In the genomic region with DNA sequence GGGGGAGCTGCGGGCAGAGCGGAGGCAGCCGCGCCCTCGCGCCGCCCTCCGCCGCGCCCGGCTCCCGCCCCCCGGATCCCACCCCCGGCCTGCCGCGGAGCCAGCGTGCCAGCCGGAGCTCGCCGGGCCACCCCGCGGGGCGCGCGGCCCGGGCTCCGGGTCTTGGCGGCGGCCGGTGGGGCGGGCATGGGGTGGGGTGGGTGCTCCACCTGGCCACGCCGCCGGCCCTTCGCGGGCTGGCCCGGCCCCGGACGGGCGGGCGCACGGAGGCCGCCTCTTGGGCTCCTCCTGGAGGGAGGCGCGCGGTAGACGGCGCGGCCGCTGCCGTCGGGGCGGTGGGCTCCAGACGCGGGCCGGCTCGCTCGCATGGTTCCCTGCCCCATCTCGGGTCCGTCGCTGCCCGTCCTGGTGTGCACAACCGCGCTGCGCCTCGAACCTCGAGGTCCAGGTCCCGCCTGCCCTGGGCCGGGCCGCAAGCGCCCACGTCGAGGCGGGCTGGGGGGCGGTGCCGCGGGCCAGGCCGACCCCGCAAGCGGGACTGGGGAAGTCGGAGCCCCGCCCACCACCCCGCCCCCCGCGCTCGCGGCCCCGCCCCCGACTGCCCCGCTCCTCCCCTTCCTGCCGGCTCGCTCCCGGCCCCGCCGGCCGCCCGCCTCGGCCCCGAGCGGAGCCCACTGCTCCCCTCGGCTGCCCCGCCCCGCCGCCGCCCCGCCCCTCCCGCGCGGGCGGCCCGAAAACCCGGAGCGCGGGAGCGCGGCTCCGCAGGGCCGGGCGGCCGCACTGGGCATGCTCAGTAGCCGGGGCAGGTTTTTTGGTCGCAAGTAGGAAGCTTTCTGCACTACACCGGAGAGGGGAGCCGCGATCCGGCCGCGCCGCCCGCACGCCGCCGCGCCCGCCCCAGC, we compare ENCODE assay signal across 8 cellular contexts. TPM values are rescaled to one million over a fixed set of nuclear protein-coding genes. Genes with fewer than 3 reads are reported as not detected.
DNase-seq lines count a peak whose midpoint lies in the region; ATAC-seq, FAIRE-seq and TF ChIP-seq lines count a peak whose summit lies in the region.

A gene with protein sequence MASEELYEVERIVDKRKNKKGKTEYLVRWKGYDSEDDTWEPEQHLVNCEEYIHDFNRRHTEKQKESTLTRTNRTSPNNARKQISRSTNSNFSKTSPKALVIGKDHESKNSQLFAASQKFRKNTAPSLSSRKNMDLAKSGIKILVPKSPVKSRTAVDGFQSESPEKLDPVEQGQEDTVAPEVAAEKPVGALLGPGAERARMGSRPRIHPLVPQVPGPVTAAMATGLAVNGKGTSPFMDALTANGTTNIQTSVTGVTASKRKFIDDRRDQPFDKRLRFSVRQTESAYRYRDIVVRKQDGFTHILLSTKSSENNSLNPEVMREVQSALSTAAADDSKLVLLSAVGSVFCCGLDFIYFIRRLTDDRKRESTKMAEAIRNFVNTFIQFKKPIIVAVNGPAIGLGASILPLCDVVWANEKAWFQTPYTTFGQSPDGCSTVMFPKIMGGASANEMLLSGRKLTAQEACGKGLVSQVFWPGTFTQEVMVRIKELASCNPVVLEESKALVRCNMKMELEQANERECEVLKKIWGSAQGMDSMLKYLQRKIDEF (plus strand): TSS at position 814 of the 902 bp plus-strand sequence. CDS start 380 bp downstream, outside the sequence.

- intact Hi-C loops in CD8-positive, alpha-beta T cell (cut with DNase I, micrococcal nuclease) = loop anchor here (1.0 to 10.0 kb wide), 10 partner anchors 161 to 1834 kb away; a partner anchor contains a TSS

- H3K9me3 Mint-ChIP-seq in CD8-positive, alpha-beta T cell = peaks cover 10% of the 10 kb centered on the region

- peak; percentile 20 to 57; a peak in 3 of 4 replicates for TF ChIP-seq RAD21 in H1 (IDR thresholded peaks at IDR 0.05 in 1 of 2, conservative IDR thresholded peaks at IDR 0.05 in 1 of 2; ENCODE audit: low read depth in 2 of 2, low read length in 2 of 2)

- WGBS in H1 (ENCODE audit: extremely low coverage in 1 of 2, insufficient coverage in 1 of 2, insufficient read length in 1 of 2, insufficient replicate concordance in 2 of 2, low coverage in 1 of 2, low lambda C conversion rate in 2 of 2, missing lambda C conversion rate in 1 of 2), 2 experiments = 1% methylated on average over 15 of the region's 135 CpGs; no CpG with 5 or more reads in 1 of the 2 experiments
- no CpG with 5 or more reads among the region's 135 CpGs for WGBS in mesendoderm (ENCODE audit: extremely low coverage, insufficient coverage, low lambda C conversion rate)

- H2BK120ac ChIP-seq in H1 (replicated peaks; ENCODE audit: low read depth, low read length) (no peak within 1 kb of the TSS), mesendoderm (ENCODE audit: low read depth, low read length) (peak within 1 kb of the TSS; percentile 88)

- DNase-seq in CD8-positive, alpha-beta T cell = peak; percentile 76 to 93 (median 86)
- DNase-seq in GM20000 (ENCODE audit: low spot score) = peak; percentile 98
- peak; percentile 84 for DNase-seq in HT-29 (ENCODE audit: low spot score)
- DNase-seq in NOMO-1 (lab: John Stamatoyannopoulos, UW; ENCODE audit: unreplicated experiment in 2 of 2) = peak; percentile 83 to 92
- peak; percentile 47 to 86 for DNase-seq in H1 (ENCODE audit: low read depth in 1 of 2, low spot score in 2 of 2)
- DNase-seq in mesendoderm = peak; percentile 93
- peak; percentile 87 for DNase-seq in stimulated activated CD8-positive, alpha-beta memory T cell treated with anti-CD3 and anti-CD28 coated beads, Interleukin-12 subunit alpha, Interleukin-12 subunit beta, amount 100 ng/mL, for 4 hours (ENCODE audit: low read depth)

- POLR2A ChIA-PET in CD8-positive, alpha-beta T cell (lab: Charles Lee) = interaction anchor here (0.7 to 1.7 kb wide), 4 partner anchors 141 to 640 kb away, joined by 3 to 4 read pairs (median 4); a partner anchor contains a TSS
- POLR2A ChIA-PET in activated CD8-positive, alpha-beta memory T cell treated with anti-CD3 and anti-CD28 coated beads for 36 hours (lab: Charles Lee) = interaction anchor here (0.6 to 1.8 kb wide), 3 partner anchors 11 to 840 kb away, joined by 4 to 7 read pairs (median 5); a partner anchor contains a TSS
- POLR2A ChIA-PET in H1 (lab: Charles Lee; ENCODE audit: partially characterized antibody) = interaction anchor here (0.6 kb wide), 1 partner anchor 109 kb away, joined by 3 read pairs; no protein-coding TSS in a partner anchor

- FAIRE-seq in H1 (lab: Jason Lieb, UNC) = no peak

- H3K14ac ChIP-seq in H1 (ENCODE audit: insufficient read length) = no peak within 1 kb of the TSS

- H3K4me1 ChIP-seq in CD8-positive, alpha-beta T cell (ENCODE audit: insufficient read depth, low read length) = peaks cover 25% of the 10 kb centered on the region
- peaks cover 3 to 18% (median 13%) of the 10 kb centered on the region in 4 experiments; a peak in 5 of 7 replicates for H3K4me1 ChIP-seq in H1 (replicated peaks in 1 of 4; ENCODE audit: control insufficient read depth in 3 of 4, insufficient read depth in 4 of 4, low read length in 3 of 4)
- peaks cover 8% of the 10 kb centered on the region for H3K4me1 ChIP-seq in mesendoderm (ENCODE audit: control insufficient read depth, low read depth, low read length)

- H3K18ac ChIP-seq in H1 (ENCODE audit: extremely low read depth, low read length) (peak within 1 kb of the TSS; percentile 64; the same call in 1 of the 2 replicates), mesendoderm (ENCODE audit: low read length) (peak within 1 kb of the TSS; percentile 99)

- H3K27ac Mint-ChIP-seq in CD8-positive, alpha-beta T cell = peak within 1 kb of the TSS; percentile 91

- H3K23me2 ChIP-seq in H1 (ENCODE audit: low read depth, low read length) = peaks cover 16% of the 10 kb centered on the region

- no peak within 1 kb of the TSS for H4K91ac ChIP-seq in H1 (replicated peaks; ENCODE audit: insufficient read length, low read length)

- H2AFZ ChIP-seq in H1 (ENCODE audit: low read length) = no peak within 1 kb of the TSS

- no peak for TF ChIP-seq CTCF in CD8-positive, alpha-beta T cell (IDR thresholded peaks at IDR 0.05)
- no peak for TF ChIP-seq CTCF in GM20000 (IDR thresholded peaks at IDR 0.05; ENCODE audit: extremely low read depth, missing control alignments)
- peak; percentile 28 to 37 (median 28); a peak in 3 of 4 replicates for TF ChIP-seq CTCF in H1 (IDR thresholded peaks at IDR 0.05; ENCODE audit: control extremely low read depth in 1 of 3, insufficient read depth in 1 of 3, low read depth in 1 of 3, low read length in 3 of 3)

- H3K79me1 ChIP-seq in H1 (ENCODE audit: low read depth, low read length) = peaks cover 12% of the 10 kb centered on the region
- H3K79me1 ChIP-seq in mesendoderm (ENCODE audit: low read length) = peaks cover 4% of the 10 kb centered on the region

- H2BK5ac ChIP-seq in H1 (ENCODE audit: low read depth, low read length) = no peak within 1 kb of the TSS; the same call in 1 of the 2 replicates
- no peak within 1 kb of the TSS for H2BK5ac ChIP-seq in mesendoderm (ENCODE audit: low read length)

- TF ChIP-seq POLR2A in H1 (IDR thresholded peaks at IDR 0.05; ENCODE audit: control extremely low read depth in 1 of 2, low read depth in 2 of 2, low read length in 2 of 2) = peak in 1 of 2 experiments; percentile 50; a peak in 2 of 3 replicates

- H4K5ac ChIP-seq in H1 (ENCODE audit: insufficient read length, low read depth, low read length) = no peak within 1 kb of the TSS
- no peak within 1 kb of the TSS for H4K5ac ChIP-seq in mesendoderm (ENCODE audit: low read length)

- no peak for TF ChIP-seq EP300 in H1 (IDR thresholded peaks at IDR 0.05; ENCODE audit: borderline replicate concordance in 1 of 2, low read depth in 2 of 2, low read length in 2 of 2)

- no peaks in the 10 kb centered on the region for H3K9me3 ChIP-seq in CD8-positive, alpha-beta T cell (ENCODE audit: low read length)
- peaks cover 0 to 3% of the 10 kb centered on the region in 2 experiments; a peak in 2 of 4 replicates for H3K9me3 ChIP-seq in H1 (ENCODE audit: insufficient read depth in 2 of 2, low read depth in 1 of 2, low read length in 1 of 2)

- H3K36me3 Mint-ChIP-seq in CD8-positive, alpha-beta T cell = peaks cover 6% of the 10 kb centered on the region

- H3K4me2 ChIP-seq in H1 (ENCODE audit: insufficient read depth in 1 of 2, low read depth in 2 of 2, low read length in 2 of 2) (peak within 1 kb of the TSS; percentile 93 to 94), mesendoderm (ENCODE audit: low read length) (peak within 1 kb of the TSS; percentile 98)

- H3K4me3 Mint-ChIP-seq in CD8-positive, alpha-beta T cell = peak within 1 kb of the TSS; percentile 91

- peaks cover 44% of the 10 kb centered on the region for H3K4me1 Mint-ChIP-seq in CD8-positive, alpha-beta T cell (ENCODE audit: low read depth)

- H3K27me3 Mint-ChIP-seq in CD8-positive, alpha-beta T cell (ENCODE audit: low read depth) = no peaks in the 10 kb centered on the region

- peak within 1 kb of the TSS; percentile 69; the same call in 1 of the 2 replicates for H4K8ac ChIP-seq in H1 (ENCODE audit: extremely low read depth, insufficient read depth, low read length)
- peak within 1 kb of the TSS; percentile 81 for H4K8ac ChIP-seq in mesendoderm (ENCODE audit: low read depth, low read length)

- peak within 1 kb of the TSS; percentile 39 to 87 (median 55); a peak in 6 of 7 replicates for H3K9ac ChIP-seq in H1 (replicated peaks in 1 of 4; ENCODE audit: extremely low read depth in 1 of 4, low read depth in 3 of 4, low read length in 3 of 4)
- peak within 1 kb of the TSS; percentile 82 for H3K9ac ChIP-seq in mesendoderm (ENCODE audit: low read length)

- H2BK12ac ChIP-seq in H1 (ENCODE audit: low read depth, low read length) = no peak within 1 kb of the TSS

- H2BK15ac ChIP-seq in H1 (ENCODE audit: low read length) (no peak within 1 kb of the TSS), mesendoderm (replicated peaks; ENCODE audit: low read depth) (no peak within 1 kb of the TSS)

- peak within 1 kb of the TSS; percentile 64 for H3K4me3 ChIP-seq in CD8-positive, alpha-beta T cell (ENCODE audit: low read depth, low read length)
- peak within 1 kb of the TSS; percentile 84 to 90 (median 88) for H3K4me3 ChIP-seq in H1 (ENCODE audit: extremely low read depth in 1 of 4, insufficient read depth in 2 of 4, low read depth in 3 of 4, low read length in 4 of 4)
- H3K4me3 ChIP-seq in mesendoderm (ENCODE audit: low read length) = peak within 1 kb of the TSS; percentile 76

- H3K27ac ChIP-seq in CD8-positive, alpha-beta T cell (ENCODE audit: low read depth, low read length) = peak within 1 kb of the TSS; percentile 38
- peak within 1 kb of the TSS; percentile 0; the same call in 1 of the 2 replicates for H3K27ac ChIP-seq in H1 (ENCODE audit: low read depth, low read length)
- peak within 1 kb of the TSS; percentile 86 for H3K27ac ChIP-seq in mesendoderm (ENCODE audit: low read depth, low read length)

- no peak within 1 kb of the TSS for H2BK20ac ChIP-seq in H1 (ENCODE audit: low read length)

- H3K23ac ChIP-seq in H1 (ENCODE audit: insufficient read length) (no peak within 1 kb of the TSS), mesendoderm (ENCODE audit: low read length) (peak within 1 kb of the TSS; percentile 15)

- H3K79me2 ChIP-seq in H1 (ENCODE audit: control insufficient read depth in 1 of 2, insufficient read depth in 2 of 2, low read length in 2 of 2) = peaks cover 41 to 65% of the 10 kb centered on the region in 2 experiments
- peaks cover 47% of the 10 kb centered on the region for H3K79me2 ChIP-seq in mesendoderm (ENCODE audit: control insufficient read depth, insufficient read depth, low read length)

- peak; percentile 75 for ATAC-seq in CD8-positive, alpha-beta T cell

- H3K36me3 ChIP-seq in CD8-positive, alpha-beta T cell (ENCODE audit: insufficient read depth, low read length) = no peaks in the 10 kb centered on the region
- H3K36me3 ChIP-seq in H1 (ENCODE audit: control insufficient read depth in 2 of 4, insufficient read depth in 4 of 4, low read length in 3 of 4) (peaks cover 0 to 4% (median 0%) of the 10 kb centered on the region in 4 experiments; a peak in 1 of 8 replicates), mesendoderm (ENCODE audit: control insufficient read depth, insufficient read depth, low read length) (no peaks in the 10 kb centered on the region)

- H2AK5ac ChIP-seq in H1 (ENCODE audit: low read depth, low read length) (no peak within 1 kb of the TSS), mesendoderm (ENCODE audit: low read length) (no peak within 1 kb of the TSS)

- CTCF ChIA-PET in CD8-positive, alpha-beta T cell (lab: Charles Lee) = no interaction called here
- CTCF ChIA-PET in activated CD8-positive, alpha-beta memory T cell treated with anti-CD3 and anti-CD28 coated beads for 36 hours (lab: Charles Lee) = interaction anchor here (0.5 kb wide), 1 partner anchor 45 kb away, joined by 3 read pairs; no protein-coding TSS in a partner anchor
- CTCF ChIA-PET in H1 (lab: Charles Lee; ENCODE audit: partially characterized antibody) = no interaction called here

- H3K4ac ChIP-seq in H1 (replicated peaks; ENCODE audit: insufficient read length, low read depth, low read length) (no peak within 1 kb of the TSS), mesendoderm (ENCODE audit: low read depth, low read length) (peak within 1 kb of the TSS; percentile 99)

- no peaks in the 10 kb centered on the region for H3K27me3 ChIP-seq in CD8-positive, alpha-beta T cell (ENCODE audit: insufficient read depth, low read length)
- H3K27me3 ChIP-seq in H1 (replicated peaks in 1 of 4; ENCODE audit: control insufficient read depth in 3 of 4, extremely low read depth in 1 of 4, insufficient read depth in 3 of 4, low read length in 3 of 4) (peaks cover 10 to 25% (median 21%) of the 10 kb centered on the region in 4 experiments), mesendoderm (ENCODE audit: insufficient read depth, low read length, poor library complexity) (peaks cover 2% of the 10 kb centered on the region)

- H3K56ac ChIP-seq in H1 (replicated peaks; ENCODE audit: insufficient read length, low read depth, low read length) = no peak within 1 kb of the TSS
- peak within 1 kb of the TSS; percentile 91 for H3K56ac ChIP-seq in mesendoderm (ENCODE audit: low read length)

- peaks cover 39 to 40% of the 10 kb centered on the region in 2 experiments for H4K20me1 ChIP-seq in H1 (replicated peaks in 1 of 2; ENCODE audit: control insufficient read depth in 1 of 2, insufficient read depth in 2 of 2, low read length in 2 of 2)

RNA-seq across cellular contexts. Expression of the gene that starts here (rescaled TPM):
- total RNA-seq in CD8-positive, alpha-beta T cell = 10 to 100 TPM; 35.9 to 36.3 TPM
- total RNA-seq in HT-29 (2014; rRNA removed; shearing (Covaris generic)) = 33.1 and 41.6 TPM in 2 replicates
- 10 to 100 TPM; 34.3 to 35.6 TPM for total RNA-seq in activated CD8-positive, alpha-beta memory T cell treated with anti-CD3 and anti-CD28 coated beads for 36 hours
- total RNA-seq in H1 (2021; fragmentation: NEBNext Ultra II Directional; extraction: Animal tissue kit (Norgen Biotek cat#: 25700)) = 113 and 119 TPM in 2 replicates
- 53.7 and 56.4 TPM in 2 replicates for polyA plus RNA-seq in H1 (2011; rRNA removed)
- 147 TPM for polyA plus RNA-seq in H1 (2011; cell fraction: cytosol; rRNA removed)
- 71.5 TPM for polyA plus RNA-seq in H1 (2011; cell fraction: nucleus; rRNA removed)
- polyA plus RNA-seq in H1 (2012, experiment 1 of 2) = 86.0 to 106 TPM (median 98.0 TPM) in 4 replicates
- 14.0 TPM for polyA plus RNA-seq in H1 (2012, experiment 2 of 2)
- polyA plus RNA-seq in H1 (2013, experiment 1 of 2) = 92.0 TPM
- 90.7 TPM for polyA plus RNA-seq in H1 (2013, experiment 2 of 2)
- 90.6 and 115 TPM in 2 replicates for polyA minus RNA-seq in H1 (2011; rRNA and poly(A)+ RNA removed)
- polyA minus RNA-seq in H1 (2011; cell fraction: cytosol; rRNA and poly(A)+ RNA removed) = 79.0 TPM
- 156 TPM for polyA minus RNA-seq in H1 (2011; cell fraction: nucleus; rRNA and poly(A)+ RNA removed)
- 72.2 TPM for polyA plus RNA-seq in mesendoderm (2013, experiment 1 of 2)
- 80.5 TPM for polyA plus RNA-seq in mesendoderm (2013, experiment 2 of 2)

Comparison
In these comparisons a context has a peak if more than half of its experiments do, and no peak if none do; other contexts are left out.
1. Peak in every context shown above with its lines: DNase-seq, ATAC-seq, H3K4me3 ChIP-seq and H3K27ac ChIP-seq.
2. H3K27ac ChIP-seq: peak in every context shown above with its lines; median percentile 86 in mesendoderm; 38 in CD8-positive, alpha-beta T cell; 0 in H1.
3. CTCF ChIP-seq: peak in H1 (3 of 3); none in CD8-positive, alpha-beta T cell (single experiment) and GM20000 (single experiment).